14 cellular contexts compared by ENCODE assay signal in genomic region chr16:67199808-67200198, GRCh38. TPM values are rescaled to one million over a fixed set of nuclear protein-coding genes. Genes with fewer than 3 reads are reported as not detected.
DNase-seq lines count a peak whose midpoint lies in the region; ATAC-seq and TF ChIP-seq lines count a peak whose summit lies in the region.
"Had no signal": no experiment of that assay in that cellular context is flagged by ENCODE, and none has a peak within 500 bp of the region (broad histone marks: within the 10 kb centered on the region; RNA-seq: fewer than 3 reads in every experiment).

No MANE protein-coding gene starts in this region.

- H3K4me3 Mint-ChIP-seq in activated naive CD4-positive, alpha-beta T cell treated with anti-CD3 and anti-CD28 coated beads, Interleukin-2, amount 10 ng/mL, durations not matched to agents 7 days and 5 days = no peak overlapping the region
- H3K4me3 Mint-ChIP-seq: activated naive CD4-positive, alpha-beta T cell treated with anti-CD3 and anti-CD28 coated beads for 36 hours had no signal

- H3K9me3 ChIP-seq in ES-I3 (ENCODE audit: control insufficient read depth, insufficient read depth, low read length) (no peaks in the 10 kb centered on the region), Peyer's patch (no peaks in the 10 kb centered on the region), osteoblast (ENCODE audit: low read depth, low read length) (no peaks in the 10 kb centered on the region)
- H3K9me3 ChIP-seq: SJCRH30 had no signal

- H3K9ac ChIP-seq in ES-I3 (ENCODE audit: low read depth, low read length) = peak overlapping the region; percentile 78; the same call in 1 of the 2 replicates

- peaks cover 14% of the 10 kb centered on the region for H3K79me2 ChIP-seq in osteoblast (ENCODE audit: insufficient read depth, low read length)

- POLR2A ChIA-PET in HEK293T (lab: Yijun Ruan, JAX) = no interaction called here

- H3K27me3 Mint-ChIP-seq in activated naive CD4-positive, alpha-beta T cell treated with anti-CD3 and anti-CD28 coated beads, Interleukin-2, amount 10 ng/mL, durations not matched to agents 7 days and 5 days = no peaks in the 10 kb centered on the region
- H3K27me3 Mint-ChIP-seq: CD4-positive, CD25-positive, alpha-beta regulatory T cell; IgD-negative memory B cell had no signal

- H3K36me3 ChIP-seq in ES-I3 (ENCODE audit: insufficient read depth, low read length) (peaks cover 7% of the 10 kb centered on the region), Peyer's patch (peaks cover 0 to 76% (median 0%) of the 10 kb centered on the region in 3 donors), osteoblast (ENCODE audit: insufficient read depth, low read length) (peaks cover 39% of the 10 kb centered on the region)

- no peak overlapping the region for H3K4me2 ChIP-seq in osteoblast (ENCODE audit: insufficient read depth, low read length)

- no peaks in the 10 kb centered on the region for H3K27me3 ChIP-seq in Peyer's patch
- no peaks in the 10 kb centered on the region for H3K27me3 ChIP-seq in osteoblast (ENCODE audit: insufficient read depth, low read length)
- H3K27me3 ChIP-seq: SJCRH30 had no signal

- peak overlapping the region in 3 of 4 donors; percentile 80 to 98 (median 92) for H3K27ac ChIP-seq in Peyer's patch
- no peak overlapping the region for H3K27ac ChIP-seq in osteoblast (ENCODE audit: low read depth, low read length)
- H3K27ac ChIP-seq: SJCRH30 had no signal

- peaks cover 19% of the 10 kb centered on the region for H3K4me1 Mint-ChIP-seq in activated naive CD4-positive, alpha-beta T cell treated with anti-CD3 and anti-CD28 coated beads, Interleukin-2, amount 10 ng/mL, durations not matched to agents 7 days and 5 days

- H3K36me3 Mint-ChIP-seq in activated naive CD4-positive, alpha-beta T cell treated with anti-CD3 and anti-CD28 coated beads, Interleukin-2, amount 10 ng/mL, durations not matched to agents 7 days and 5 days = peaks cover 48% of the 10 kb centered on the region

- H2AFZ ChIP-seq in osteoblast (ENCODE audit: low read length) = no peak overlapping the region

- TF ChIP-seq POLR2A in Peyer's patch (IDR thresholded peaks at IDR 0.05) (peak in 1 of 2 donors; percentile 7), GM18505 (IDR thresholded peaks at IDR 0.05; ENCODE audit: borderline replicate concordance, extremely low read depth, insufficient read depth, insufficient read length) (no peak)

- CTCF ChIA-PET in activated naive CD4-positive, alpha-beta T cell treated with anti-CD3 and anti-CD28 coated beads, Interleukin-2, amount 10 ng/mL, durations not matched to agents 7 days and 5 days (lab: Charles Lee) = interaction anchor here (0.9 kb wide), 1 partner anchor 187 kb away, joined by 3 read pairs; no protein-coding TSS in a partner anchor
- CTCF ChIA-PET in HEK293T (lab: Yijun Ruan, JAX) = no interaction called here

- peak; percentile 3 to 5 for ATAC-seq in left cardiac atrium
- no peak for ATAC-seq in GM18505 (IDR thresholded peaks at IDR 0.05; ENCODE audit: unreplicated experiment)

- peak overlapping the region in 3 of 4 donors; percentile 25 to 68 (median 66) for H3K4me3 ChIP-seq in Peyer's patch
- no peak overlapping the region for H3K4me3 ChIP-seq in osteoblast (ENCODE audit: insufficient read depth, low read length)
- H3K4me3 ChIP-seq: SJCRH30 had no signal

- H3K4me1 ChIP-seq in ES-I3 (ENCODE audit: insufficient read depth, low read length) = no peaks in the 10 kb centered on the region
- peaks cover 0 to 26% (median 0%) of the 10 kb centered on the region in 4 donors for H3K4me1 ChIP-seq in Peyer's patch
- no peaks in the 10 kb centered on the region for H3K4me1 ChIP-seq in osteoblast (ENCODE audit: insufficient read depth, low read length)
- H3K4me1 ChIP-seq: SJCRH30 had no signal

- TF ChIP-seq CTCF in Peyer's patch (IDR thresholded peaks at IDR 0.05) (no peak), osteoblast (IDR thresholded peaks at IDR 0.05; ENCODE audit: extremely low read depth, low read depth, low read length) (no peak)

- H3K9me3 Mint-ChIP-seq in activated naive CD4-positive, alpha-beta T cell treated with anti-CD3 and anti-CD28 coated beads, Interleukin-2, amount 10 ng/mL, durations not matched to agents 7 days and 5 days = no peaks in the 10 kb centered on the region
- H3K9me3 Mint-ChIP-seq: activated naive CD4-positive, alpha-beta T cell treated with anti-CD3 and anti-CD28 coated beads for 36 hours; CD4-positive, CD25-positive, alpha-beta regulatory T cell; IgD-negative memory B cell had no signal

- DNase-seq in Peyer's patch (peak in 2 of 3 donors; percentile 62 to 71), left cardiac atrium (no peak), osteoblast (ENCODE audit: insufficient read length, low spot score, missing footprints) (peak; percentile 76), NCI-H1694 treated with DMSO at 0.1 percent for 48 hours (lab: John Stamatoyannopoulos, UW) (no peak), HEK293T (ENCODE audit: extremely low spot score) (no peak)
- DNase-seq in activated naive CD4-positive, alpha-beta T cell treated with anti-CD3 and anti-CD28 coated beads, Interleukin-2, amount 10 ng/mL, durations not matched to agents 7 days and 5 days = no peak
- DNase-seq: activated CD4-positive, alpha-beta T cell treated with anti-CD3 and anti-CD28 coated beads, Interleukin-2, amount 50 U/mL, for 1 hour; activated naive CD4-positive, alpha-beta T cell treated with anti-CD3 and anti-CD28 coated beads for 36 hours; CD4-positive, CD25-positive, alpha-beta regulatory T cell; effector CD4-positive, alpha-beta T cell; SJCRH30 had no signal

- H4K20me1 ChIP-seq in osteoblast (ENCODE audit: insufficient read depth, low read length) = peaks cover 23% of the 10 kb centered on the region

- intact Hi-C loops in left cardiac atrium (cut with DNase I) = no loop called here

- H3K27ac Mint-ChIP-seq in activated naive CD4-positive, alpha-beta T cell treated with anti-CD3 and anti-CD28 coated beads, Interleukin-2, amount 10 ng/mL, durations not matched to agents 7 days and 5 days = no peak overlapping the region
- H3K27ac Mint-ChIP-seq: activated naive CD4-positive, alpha-beta T cell treated with anti-CD3 and anti-CD28 coated beads for 36 hours; CD4-positive, CD25-positive, alpha-beta regulatory T cell had no signal

TF ChIP-seq in HEK293T, 16 proteins besides CTCF, POLR2A, EP300 and RAD21:
- no peak for TF ChIP-seq HDGF (IDR thresholded peaks at IDR 0.05; ENCODE audit: borderline replicate concordance)
- TF ChIP-seq PKNOX1 (IDR thresholded peaks at IDR 0.05) = no peak
- no peak for TF ChIP-seq TARDBP (IDR thresholded peaks at IDR 0.05)
- TF ChIP-seq FOXK2 (IDR thresholded peaks at IDR 0.05) = no peak
- no peak for TF ChIP-seq BHLHE40 (IDR thresholded peaks at IDR 0.05; ENCODE audit: borderline replicate concordance)
- TF ChIP-seq FOXM1 (IDR thresholded peaks at IDR 0.05; ENCODE audit: borderline replicate concordance) = no peak
- no peak for TF ChIP-seq ARNT (IDR thresholded peaks at IDR 0.05)
- no peak for TF ChIP-seq LEF1 (IDR thresholded peaks at IDR 0.05; ENCODE audit: borderline replicate concordance)
- TF ChIP-seq CTBP1 (IDR thresholded peaks at IDR 0.05; ENCODE audit: borderline replicate concordance) = no peak
- TF ChIP-seq ZNF384 (IDR thresholded peaks at IDR 0.05) = no peak
- TF ChIP-seq SP1 (IDR thresholded peaks at IDR 0.05) = no peak
- no peak for TF ChIP-seq FOXA1 (IDR thresholded peaks at IDR 0.05)
- no peak for TF ChIP-seq ELF4 (IDR thresholded peaks at IDR 0.05)
- TF ChIP-seq SUZ12 (IDR thresholded peaks at IDR 0.05) = no peak

RNA-seq across cellular contexts. Expression of gene ELMO3, which starts 0.9 kb away (rescaled TPM):
- 100 to 1,000 TPM in 1 of 4 donors, 10 to 100 TPM in 3; 25.6 to 119 (median 82.2) TPM for total RNA-seq in Peyer's patch
- total RNA-seq in left cardiac atrium = 1 to 10 TPM; 1.0 to 1.6 TPM
- 0.29 and 0.36 TPM in 2 replicates for total RNA-seq in osteoblast

RNA-seq across cellular contexts. Expression of gene E2F4, which starts 7.8 kb away (rescaled TPM):
- total RNA-seq in Peyer's patch (100 to 1,000 TPM; 122 to 182 (median 144) TPM), left cardiac atrium (10 to 100 TPM; 34.9 to 46.2 TPM), osteoblast (51.9 and 56.5 TPM in 2 replicates)

RNA-seq across cellular contexts. Expression of gene EXOC3L1, which starts 9.9 kb away (rescaled TPM):
- total RNA-seq in Peyer's patch (10 to 100 TPM in 1 of 4 donors, 1 to 10 TPM in 3; 1.2 to 10.9 (median 4.7) TPM), left cardiac atrium (1 to 10 TPM; 1.9 to 2.0 TPM), osteoblast (not detected in 2 replicates)
- total RNA-seq: activated naive CD4-positive, alpha-beta T cell treated with anti-CD3 and anti-CD28 coated beads for 36 hours had no signal

RNA-seq across cellular contexts. Expression of gene MATCAP1, which starts 16.0 kb away (rescaled TPM):
- 10 to 100 TPM; 20.8 to 57.8 (median 42.3) TPM for total RNA-seq in Peyer's patch
- 10 to 100 TPM; 16.8 to 18.1 TPM for total RNA-seq in left cardiac atrium
- 3.6 and 4.7 TPM in 2 replicates for total RNA-seq in osteoblast

RNA-seq across cellular contexts. Expression of gene TMEM208, which starts 27.1 kb away (rescaled TPM):
- total RNA-seq in Peyer's patch (10 to 100 TPM; 23.9 to 40.3 (median 33.3) TPM), left cardiac atrium (10 to 100 TPM; 17.4 to 25.3 TPM), osteoblast (22.4 and 25.3 TPM in 2 replicates)

Comparison
In these comparisons a context has a peak if more than half of its experiments do, and no peak if none do; other contexts are left out.
1. DNase-seq: peak in Peyer's patch (2 of 3) and osteoblast (single experiment); none in left cardiac atrium (single experiment), activated naive CD4-positive, alpha-beta T cell treated with anti-CD3 and anti-CD28 coated beads, Interleukin-2, amount 10 ng/mL, durations not matched to agents 7 days and 5 days (single experiment), NCI-H1694 treated with DMSO at 0.1 percent for 48 hours (single experiment) and HEK293T (single experiment).
2. RNA of gene ELMO3, which starts 0.9 kb away (total RNA-seq): 25.6 to 119 TPM in Peyer's patch; 1.0 to 1.6 TPM in left cardiac atrium and 0.29 to 0.36 TPM in osteoblast; every median in the first group is over 10 times any median in the second.